20 cellular contexts compared by ENCODE assay signal in the genomic region with DNA sequence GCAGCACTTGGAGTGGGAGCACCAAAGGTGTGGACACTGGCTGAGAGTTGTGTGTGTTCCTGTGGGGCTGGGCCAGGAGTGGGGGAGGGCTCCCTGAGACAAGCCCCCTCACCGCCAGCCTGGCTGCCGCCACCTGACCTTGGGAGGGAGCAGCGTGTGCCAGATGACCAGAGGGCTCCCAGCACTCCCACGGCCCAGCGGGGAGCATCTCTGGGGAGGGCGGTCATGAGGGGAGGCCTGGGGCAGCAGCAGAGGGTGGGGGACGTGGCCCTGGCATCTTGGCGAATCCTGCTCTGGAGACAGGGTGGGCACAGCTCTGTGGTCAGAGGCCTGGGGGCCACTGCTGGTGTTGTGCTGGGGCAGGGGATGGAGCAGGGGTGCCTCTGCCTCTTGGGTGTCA. TPM values are rescaled to one million over a fixed set of nuclear protein-coding genes. Genes with fewer than 3 reads are reported as not detected.
DNase-seq lines count a peak whose midpoint lies in the region; ATAC-seq and TF ChIP-seq lines count a peak whose summit lies in the region.
"Had no signal": no experiment of that assay in that cellular context is flagged by ENCODE, and none has a peak within 500 bp of the region (broad histone marks: within the 10 kb centered on the region; RNA-seq: fewer than 3 reads in every experiment).

No MANE protein-coding gene starts in this region.

- ATAC-seq in activated naive CD8-positive, alpha-beta T cell treated with anti-CD3 and anti-CD28 coated beads, Interleukin-2, amount 10 ng/mL, durations not matched to agents 7 days and 5 days (ENCODE audit: low read depth) = no peak
- ATAC-seq in activated naive CD8-positive, alpha-beta T cell treated with anti-CD3 and anti-CD28 coated beads, Interleukin-2, amount 50 U/mL, for 24 hours = no peak
- no peak for ATAC-seq in right cardiac atrium
- ATAC-seq in HG02885 (IDR thresholded peaks at IDR 0.05; ENCODE audit: poor library complexity, unreplicated experiment) = no peak
- ATAC-seq in GM18502 (IDR thresholded peaks at IDR 0.05; ENCODE audit: poor library complexity, unreplicated experiment) = no peak

- peaks cover 0 to 38% of the 10 kb centered on the region in 2 experiments; a peak in 2 of 3 replicates for H3K36me3 ChIP-seq in HEK293 (ENCODE audit: control insufficient read depth in 2 of 2, insufficient read depth in 1 of 2, low read length in 2 of 2)
- H3K36me3 ChIP-seq in neuronal stem cell (replicated peaks in 1 of 2; ENCODE audit: control insufficient read depth in 2 of 2, insufficient read depth in 2 of 2, low read length in 2 of 2) = peaks cover 0 to 7% of the 10 kb centered on the region in 2 donors
- H3K36me3 ChIP-seq in mesendoderm (ENCODE audit: control insufficient read depth, insufficient read depth, low read length) = no peaks in the 10 kb centered on the region
- H3K36me3 ChIP-seq: BE2C, SJCRH30 had no signal

- CTCF ChIA-PET in HEK293 (lab: Yijun Ruan, JAX) = interaction anchor here (1.2 kb wide), 1 partner anchor 49 kb away, joined by 3 read pairs; no protein-coding TSS in a partner anchor

- WGBS in right cardiac atrium = 96% methylated on average over 8 of the region's 8 CpGs
- no CpG with 5 or more reads among the region's 8 CpGs for WGBS in neuronal stem cell (ENCODE audit: extremely low coverage in 2 of 2, insufficient read length in 2 of 2, insufficient replicate concordance in 1 of 2), 2 donors
- WGBS in mesendoderm (ENCODE audit: extremely low coverage, insufficient coverage, low lambda C conversion rate) = no CpG with 5 or more reads among the region's 8 CpGs

- H2BK12ac ChIP-seq in neuronal stem cell (ENCODE audit: low read length) = peak overlapping the region; percentile 73

- H4K8ac ChIP-seq in neuronal stem cell (ENCODE audit: low read depth, low read length) (peak overlapping the region; percentile 48), mesendoderm (ENCODE audit: low read depth, low read length) (no peak overlapping the region)

- H3K56ac ChIP-seq in mesendoderm (ENCODE audit: low read length) = no peak overlapping the region

- POLR2A ChIA-PET in activated naive CD8-positive, alpha-beta T cell treated with anti-CD3 and anti-CD28 coated beads, Interleukin-2, amount 10 ng/mL, durations not matched to agents 7 days and 5 days (lab: Charles Lee) = no interaction called here
- POLR2A ChIA-PET in HEK293 (lab: Yijun Ruan, JAX) = interaction anchor here (1.3 to 1.4 kb wide), 2 partner anchors 9 to 11 kb away, joined by 3 to 6 read pairs; a partner anchor contains a TSS

- H3K23ac ChIP-seq in neuronal stem cell (ENCODE audit: low read depth, low read length, poor library complexity) = peak overlapping the region; percentile 80
- no peak overlapping the region for H3K23ac ChIP-seq in mesendoderm (ENCODE audit: low read length)

- H3K14ac ChIP-seq in neuronal stem cell (ENCODE audit: low read length) = peak overlapping the region; percentile 71

- H3K4me3 Mint-ChIP-seq in activated naive CD8-positive, alpha-beta T cell treated with anti-CD3 and anti-CD28 coated beads, Interleukin-2, amount 10 ng/mL, durations not matched to agents 7 days and 5 days = no peak overlapping the region
- H3K4me3 Mint-ChIP-seq in activated naive CD8-positive, alpha-beta T cell treated with anti-CD3 and anti-CD28 coated beads, Interleukin-2, amount 50 U/mL, for 24 hours = no peak overlapping the region
- H3K4me3 Mint-ChIP-seq: CD4-positive, CD25-positive, alpha-beta regulatory T cell had no signal

- H3K9me3 Mint-ChIP-seq in activated naive CD8-positive, alpha-beta T cell treated with anti-CD3 and anti-CD28 coated beads, Interleukin-2, amount 10 ng/mL, durations not matched to agents 7 days and 5 days = no peaks in the 10 kb centered on the region
- H3K9me3 Mint-ChIP-seq in activated naive CD8-positive, alpha-beta T cell treated with anti-CD3 and anti-CD28 coated beads, Interleukin-2, amount 50 U/mL, for 24 hours = no peaks in the 10 kb centered on the region
- H3K9me3 Mint-ChIP-seq: CD4-positive, CD25-positive, alpha-beta regulatory T cell had no signal

- no peak for TF ChIP-seq CTCF in HEK293 (tag by site-specific recombination; IDR thresholded peaks at IDR 0.05)

- H4K91ac ChIP-seq in neuronal stem cell (ENCODE audit: low read depth, low read length, poor library complexity) = no peak overlapping the region

- no peak overlapping the region for H2BK15ac ChIP-seq in neuronal stem cell (ENCODE audit: low read length)
- H2BK15ac ChIP-seq in mesendoderm (replicated peaks; ENCODE audit: low read depth) = no peak overlapping the region

- H3K4me2 ChIP-seq in neuronal stem cell (ENCODE audit: insufficient read depth, low read length, poor library complexity, severe bottlenecking) (no peak overlapping the region), mesendoderm (ENCODE audit: low read length) (no peak overlapping the region)

- H3K4me1 ChIP-seq in HEK293 (ENCODE audit: control insufficient read depth, insufficient read depth, low read length) = 0 out of 2 replicates have a peak, but pooled peaks cover 2% of the 10 kb centered on the region
- no peaks in the 10 kb centered on the region for H3K4me1 ChIP-seq in right cardiac atrium (ENCODE audit: control insufficient read depth, insufficient read depth, low read length)
- peaks cover 0 to 8% of the 10 kb centered on the region in 2 donors for H3K4me1 ChIP-seq in neuronal stem cell (ENCODE audit: control insufficient read depth in 2 of 2, insufficient read depth in 1 of 2, low read depth in 1 of 2, low read length in 2 of 2)
- peaks cover 2% of the 10 kb centered on the region for H3K4me1 ChIP-seq in mesendoderm (ENCODE audit: control insufficient read depth, low read depth, low read length)

- DNase-seq in activated naive CD8-positive, alpha-beta T cell treated with anti-CD3 and anti-CD28 coated beads, Interleukin-2, amount 10 ng/mL, durations not matched to agents 7 days and 5 days = peak; percentile 30
- DNase-seq in activated naive CD8-positive, alpha-beta T cell treated with anti-CD3 and anti-CD28 coated beads, Interleukin-2, amount 50 U/mL, for 24 hours = no peak
- DNase-seq in right cardiac atrium = peak; percentile 22 to 44 (median 43)
- DNase-seq in neuronal stem cell (ENCODE audit: low spot score) = no peak
- no peak for DNase-seq in mesendoderm
- DNase-seq: COR-L47, DMS 273 treated with DMSO at 0.1 percent for 48 hours, DND-41, KG1, NCI-H1694 treated with DMSO at 0.1 percent for 48 hours, NCI-H2107, NCI-H524 had no signal

- H3K4me1 Mint-ChIP-seq in activated naive CD8-positive, alpha-beta T cell treated with anti-CD3 and anti-CD28 coated beads, Interleukin-2, amount 10 ng/mL, durations not matched to agents 7 days and 5 days = no peaks in the 10 kb centered on the region
- peaks cover 4% of the 10 kb centered on the region for H3K4me1 Mint-ChIP-seq in activated naive CD8-positive, alpha-beta T cell treated with anti-CD3 and anti-CD28 coated beads, Interleukin-2, amount 50 U/mL, for 24 hours

- H3K4ac ChIP-seq in neuronal stem cell (ENCODE audit: low read length) (peak overlapping the region; percentile 23), mesendoderm (ENCODE audit: low read depth, low read length) (no peak overlapping the region)

- H3K27me3 ChIP-seq in right cardiac atrium (ENCODE audit: control insufficient read depth, insufficient read depth) = no peaks in the 10 kb centered on the region
- no peaks in the 10 kb centered on the region for H3K27me3 ChIP-seq in neuronal stem cell (ENCODE audit: control insufficient read depth in 3 of 3, insufficient read depth in 3 of 3, low read depth in 1 of 3, low read length in 3 of 3)
- no peaks in the 10 kb centered on the region for H3K27me3 ChIP-seq in mesendoderm (ENCODE audit: insufficient read depth, low read length, poor library complexity)
- H3K27me3 ChIP-seq: BE2C had no signal

- H3K18ac ChIP-seq in neuronal stem cell (ENCODE audit: low read length) = peak overlapping the region; percentile 85
- H3K18ac ChIP-seq in mesendoderm (ENCODE audit: low read length) = no peak overlapping the region

- no peak overlapping the region for H4K5ac ChIP-seq in mesendoderm (ENCODE audit: low read length)

- peak overlapping the region; percentile 53 for H2BK5ac ChIP-seq in neuronal stem cell (ENCODE audit: low read length)
- H2BK5ac ChIP-seq in mesendoderm (ENCODE audit: low read length) = no peak overlapping the region

- H3K4me3 ChIP-seq in HEK293 (ENCODE audit: low read depth, low read length) (no peak overlapping the region), right cardiac atrium (ENCODE audit: low read length) (no peak overlapping the region), neuronal stem cell (ENCODE audit: low read length in 2 of 2) (no peak overlapping the region), mesendoderm (ENCODE audit: low read length) (no peak overlapping the region)
- H3K4me3 ChIP-seq: SJCRH30 had no signal

- no peak overlapping the region for H2AFZ ChIP-seq in neuronal stem cell (ENCODE audit: low read length)

- peak overlapping the region; percentile 83 for H3K9ac ChIP-seq in neuronal stem cell (ENCODE audit: low read depth, low read length, poor library complexity)
- H3K9ac ChIP-seq in mesendoderm (ENCODE audit: low read length) = no peak overlapping the region

- H3K79me1 ChIP-seq in neuronal stem cell (ENCODE audit: low read depth, low read length) = peaks cover 21% of the 10 kb centered on the region
- peaks cover 8% of the 10 kb centered on the region for H3K79me1 ChIP-seq in mesendoderm (ENCODE audit: low read length)

- no peaks in the 10 kb centered on the region for H3K36me3 Mint-ChIP-seq in activated naive CD8-positive, alpha-beta T cell treated with anti-CD3 and anti-CD28 coated beads, Interleukin-2, amount 10 ng/mL, durations not matched to agents 7 days and 5 days
- H3K36me3 Mint-ChIP-seq in activated naive CD8-positive, alpha-beta T cell treated with anti-CD3 and anti-CD28 coated beads, Interleukin-2, amount 50 U/mL, for 24 hours (ENCODE audit: low read depth) = no peaks in the 10 kb centered on the region
- H3K36me3 Mint-ChIP-seq: CD4-positive, CD25-positive, alpha-beta regulatory T cell had no signal

- intact Hi-C loops in right cardiac atrium (cut with DNase I) = no loop called here

- H3K9me3 ChIP-seq in HEK293 (ENCODE audit: control insufficient read depth, insufficient read depth, low read depth, low read length) = no peaks in the 10 kb centered on the region
- no peaks in the 10 kb centered on the region for H3K9me3 ChIP-seq in right cardiac atrium (ENCODE audit: control insufficient read depth, low read length)
- no peaks in the 10 kb centered on the region for H3K9me3 ChIP-seq in neuronal stem cell (replicated peaks in 1 of 2; ENCODE audit: control insufficient read depth in 2 of 2, insufficient read depth in 1 of 2, low read depth in 1 of 2, low read length in 2 of 2)
- H3K9me3 ChIP-seq: BE2C, SJCRH30 had no signal

- H2AK5ac ChIP-seq in neuronal stem cell (ENCODE audit: low read depth, low read length) = peak overlapping the region; percentile 90
- no peak overlapping the region for H2AK5ac ChIP-seq in mesendoderm (ENCODE audit: low read length)

- H3K27ac ChIP-seq in HEK293 (ENCODE audit: extremely low read depth, low read depth, low read length) (no peak overlapping the region), right cardiac atrium (ENCODE audit: low read length) (no peak overlapping the region), neuronal stem cell (replicated peaks; ENCODE audit: low read length) (no peak overlapping the region), mesendoderm (ENCODE audit: low read depth, low read length) (no peak overlapping the region)
- H3K27ac ChIP-seq: SJCRH30 had no signal

- H3K27ac Mint-ChIP-seq in activated naive CD8-positive, alpha-beta T cell treated with anti-CD3 and anti-CD28 coated beads, Interleukin-2, amount 10 ng/mL, durations not matched to agents 7 days and 5 days = no peak overlapping the region
- H3K27ac Mint-ChIP-seq in activated naive CD8-positive, alpha-beta T cell treated with anti-CD3 and anti-CD28 coated beads, Interleukin-2, amount 50 U/mL, for 24 hours = no peak overlapping the region
- H3K27ac Mint-ChIP-seq: CD4-positive, CD25-positive, alpha-beta regulatory T cell had no signal

- H2BK120ac ChIP-seq in neuronal stem cell (ENCODE audit: low read depth, low read length) = no peak overlapping the region
- no peak overlapping the region for H2BK120ac ChIP-seq in mesendoderm (ENCODE audit: low read depth, low read length)

- no peaks in the 10 kb centered on the region for H3K79me2 ChIP-seq in mesendoderm (ENCODE audit: control insufficient read depth, insufficient read depth, low read length)

- no peaks in the 10 kb centered on the region for H3K27me3 Mint-ChIP-seq in activated naive CD8-positive, alpha-beta T cell treated with anti-CD3 and anti-CD28 coated beads, Interleukin-2, amount 10 ng/mL, durations not matched to agents 7 days and 5 days
- no peaks in the 10 kb centered on the region for H3K27me3 Mint-ChIP-seq in activated naive CD8-positive, alpha-beta T cell treated with anti-CD3 and anti-CD28 coated beads, Interleukin-2, amount 50 U/mL, for 24 hours
- H3K27me3 Mint-ChIP-seq: CD4-positive, CD25-positive, alpha-beta regulatory T cell had no signal

RNA-seq across cellular contexts. Expression of a gene that starts 10.7 kb away (rescaled TPM):
- total RNA-seq in activated naive CD8-positive, alpha-beta T cell treated with anti-CD3 and anti-CD28 coated beads, Interleukin-2, amount 10 ng/mL, durations not matched to agents 7 days and 5 days = 1 to 10 TPM; 5.7 to 6.3 TPM
- total RNA-seq in right cardiac atrium = 10 to 100 TPM; 10.4 to 19.1 (median 11.9) TPM
- 8.4 TPM for polyA plus RNA-seq in right cardiac atrium
- polyA plus RNA-seq in neuronal stem cell (2013, experiment 1 of 2) = 12.3 TPM
- polyA plus RNA-seq in neuronal stem cell (2013, experiment 2 of 2) = 11.4 TPM
- polyA plus RNA-seq in mesendoderm (2013, experiment 1 of 2) = 14.9 TPM
- 14.7 TPM for polyA plus RNA-seq in mesendoderm (2013, experiment 2 of 2)

RNA-seq across cellular contexts. Expression of a gene that starts 48.9 kb away (rescaled TPM):
- under 1 TPM in 1 of 2 experiments, not detected in 1; 0.06 TPM for total RNA-seq in activated naive CD8-positive, alpha-beta T cell treated with anti-CD3 and anti-CD28 coated beads, Interleukin-2, amount 10 ng/mL, durations not matched to agents 7 days and 5 days
- under 1 TPM; 0.06 to 0.88 (median 0.20) TPM for total RNA-seq in right cardiac atrium
- 0.05 TPM for polyA plus RNA-seq in right cardiac atrium
- 0.04 TPM for polyA plus RNA-seq in neuronal stem cell (2013, experiment 1 of 2)
- 0.03 TPM for polyA plus RNA-seq in neuronal stem cell (2013, experiment 2 of 2)
- polyA plus RNA-seq in mesendoderm (2013, experiment 1 of 2) = not detected
- not detected for polyA plus RNA-seq in mesendoderm (2013, experiment 2 of 2)
- total RNA-seq: CD4-positive, CD25-positive, alpha-beta regulatory T cell; G401; RPMI7951; SJCRH30 had no signal

Comparison
In these comparisons a context has a peak if more than half of its experiments do, and no peak if none do; other contexts are left out.
1. DNase-seq: peak in activated naive CD8-positive, alpha-beta T cell treated with anti-CD3 and anti-CD28 coated beads, Interleukin-2, amount 10 ng/mL, durations not matched to agents 7 days and 5 days (single experiment) and right cardiac atrium (3 of 3); none in activated naive CD8-positive, alpha-beta T cell treated with anti-CD3 and anti-CD28 coated beads, Interleukin-2, amount 50 U/mL, for 24 hours (single experiment), neuronal stem cell (single experiment) and mesendoderm (single experiment).